24 cellular contexts compared by ENCODE assay signal in genomic region chr11:70229737-70230136, GRCh38.
"Had no signal": no experiment of that assay in that cellular context is flagged by ENCODE, and none has a peak within 500 bp of the region (broad histone marks: within the 10 kb centered on the region; RNA-seq: fewer than 3 reads in every experiment).

No MANE protein-coding gene starts in this region.

- H3K9ac ChIP-seq: KMS-11, SK-N-SH had no signal

- H3K4me1 Mint-ChIP-seq: IgD-negative memory B cell had no signal

- H3K36me3 ChIP-seq: SJSA1 had no signal

- H3K4me3 ChIP-seq: K562, SJSA1 had no signal

- H3K9me3 ChIP-seq: SJSA1, SK-N-SH had no signal

- H3K36me3 Mint-ChIP-seq: IgD-negative memory B cell had no signal

- DNase-seq: MV-4-11, NCI-H1092, NCI-H1105 treated with DMSO at 0.1 percent for 48 hours, NCI-H1436, NCI-H187, NCI-H2029, NCI-H2081 treated with DMSO at 0.1 percent for 48 hours, NCI-H2171, NCI-H226, NCI-H446, NCI-H510A, NCI-H524 treated with DMSO at 0.1 percent for 48 hours, NCI-H69, NCI-H774, Right ventricle myocardium superior, RPMI8226, SIG-M5, SK-N-SH, SW 1271 had no signal

- H3K27me3 ChIP-seq: SJSA1 had no signal

- H3K4me3 Mint-ChIP-seq: IgD-negative memory B cell had no signal

- ATAC-seq: K562 had no signal

- H3K4me2 ChIP-seq: KMS-11, SK-N-SH had no signal

- H3K27ac ChIP-seq: HL-60, KMS-11, SJSA1 had no signal

- H3K27ac Mint-ChIP-seq: IgD-negative memory B cell had no signal
